In the genomic region with DNA sequence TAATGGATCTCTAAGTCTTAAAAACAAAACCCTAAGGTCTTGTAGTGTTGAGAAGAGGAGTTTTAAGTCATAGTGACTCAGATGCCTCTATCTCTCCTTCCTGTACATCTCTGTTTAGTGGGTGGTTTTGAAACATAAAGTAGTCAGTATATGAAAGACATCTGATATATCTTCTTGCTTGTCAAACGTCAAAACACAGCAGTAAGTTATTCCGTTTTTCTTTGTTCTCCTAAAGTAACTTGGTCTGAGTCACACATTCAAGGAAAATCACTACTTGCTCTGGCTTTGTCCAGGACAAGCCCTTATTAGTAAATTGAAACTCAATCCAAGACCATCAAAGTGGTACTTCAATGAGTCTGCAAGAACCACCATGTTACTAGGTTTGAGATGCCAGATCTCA, we compare ENCODE assay signal across 18 cellular contexts.
DNase-seq lines count a peak whose midpoint lies in the region; ATAC-seq and TF ChIP-seq lines count a peak whose summit lies in the region.
"Had no signal": no experiment of that assay in that cellular context is flagged by ENCODE, and none has a peak within 500 bp of the region (broad histone marks: within the 10 kb centered on the region; RNA-seq: fewer than 3 reads in every experiment).

No MANE protein-coding gene starts in this region.

- H3K27ac ChIP-seq in uterus, result no peak overlapping the region
- H3K27ac ChIP-seq: BLaER1 had no signal

- H3K4me3 Mint-ChIP-seq in activated T-cell treated with anti-CD3 and anti-CD28 coated beads, Interleukin-2, amount 50 U/mL, for 72 hours, result peak overlapping the region; percentile 27 to 62
- H3K4me3 Mint-ChIP-seq in T-cell, result peak overlapping the region in 1 of 3 donors; percentile 14
- H3K4me3 Mint-ChIP-seq in activated naive CD8-positive, alpha-beta T cell treated with anti-CD3 and anti-CD28 coated beads, Interleukin-2, amount 50 U/mL, for 24 hours, result no peak overlapping the region
- H3K4me3 Mint-ChIP-seq: HFFc6 had no signal

- H3K9me3 ChIP-seq in uterus, result no peaks in the 10 kb centered on the region
- H3K9me3 ChIP-seq: BLaER1 had no signal

- H3K27ac Mint-ChIP-seq in activated T-cell treated with anti-CD3 and anti-CD28 coated beads, Interleukin-2, amount 50 U/mL, for 72 hours, result peak overlapping the region; percentile 85
- H3K27ac Mint-ChIP-seq in T-cell, result peak overlapping the region; percentile 34 to 72
- peak overlapping the region; percentile 23 for H3K27ac Mint-ChIP-seq in activated naive CD8-positive, alpha-beta T cell treated with anti-CD3 and anti-CD28 coated beads, Interleukin-2, amount 50 U/mL, for 24 hours
- H3K27ac Mint-ChIP-seq: HFFc6 had no signal

- CTCF ChIA-PET in T-cell (lab: Charles Lee), result no interaction called here

- H3K27me3 ChIP-seq in uterus, result no peaks in the 10 kb centered on the region
- H3K27me3 ChIP-seq: BLaER1 had no signal

- peak in 1 of 2 donors; percentile 6 for DNase-seq in activated T-cell treated with anti-CD3 and anti-CD28 coated beads, Interleukin-2, amount 50 U/mL, for 72 hours
- no peak for DNase-seq in activated T-cell treated with anti-CD3 and anti-CD28 coated beads, Interleukin-2, amount 50 U/mL, for 48 hours
- no peak for DNase-seq in T-cell
- DNase-seq in activated naive CD8-positive, alpha-beta T cell treated with anti-CD3 and anti-CD28 coated beads, Interleukin-2, amount 50 U/mL, for 24 hours, result no peak
- no peak for DNase-seq in stimulated activated naive CD8-positive, alpha-beta T cell treated with anti-CD3 and anti-CD28 coated beads, Interleukin-15, Interleukin-2, amounts not matched to agents 100 U/mL and 50 U/mL, for 24 hours
- no peak for DNase-seq in uterus
- no peak for DNase-seq in NCI-H2227 treated with DMSO at 0.1 percent for 48 hours (lab: John Stamatoyannopoulos, UW)
- no peak for DNase-seq in AG08396 (ENCODE audit: low spot score)
- DNase-seq: EL, HFFc6, KG1, NCI-H1092, NCI-H1694, NCI-H2107, NCI-H446 treated with DMSO at 0.1 percent for 48 hours, NCI-H748 treated with DMSO at 0.1 percent for 48 hours, Right ventricle myocardium superior had no signal

- ATAC-seq in activated T-cell treated with anti-CD3 and anti-CD28 coated beads, Interleukin-2, amount 50 U/mL, for 72 hours (replicated peaks in 1 of 2), result peak; percentile 94 to 97
- ATAC-seq in T-cell (replicated peaks in 1 of 4), result peak in 2 of 4 experiments; percentile 67 to 74
- ATAC-seq in activated naive CD8-positive, alpha-beta T cell treated with anti-CD3 and anti-CD28 coated beads, Interleukin-2, amount 50 U/mL, for 24 hours, result peak; percentile 85
- peak; percentile 89 for ATAC-seq in stimulated activated naive CD8-positive, alpha-beta T cell treated with anti-CD3 and anti-CD28 coated beads, Interleukin-15, Interleukin-2, amounts not matched to agents 100 U/mL and 50 U/mL, for 24 hours

- H3K36me3 Mint-ChIP-seq in activated T-cell treated with anti-CD3 and anti-CD28 coated beads, Interleukin-2, amount 50 U/mL, for 72 hours (ENCODE audit: insufficient read depth in 2 of 2), result peaks cover 5 to 19% of the 10 kb centered on the region in 2 donors
- H3K36me3 Mint-ChIP-seq in T-cell, result no peaks in the 10 kb centered on the region
- H3K36me3 Mint-ChIP-seq in activated naive CD8-positive, alpha-beta T cell treated with anti-CD3 and anti-CD28 coated beads, Interleukin-2, amount 50 U/mL, for 24 hours (ENCODE audit: low read depth), result peaks cover 2% of the 10 kb centered on the region

- intact Hi-C loops in uterus (cut with DNase I; ENCODE audit: low total_unique reads), result no loop called here

- H3K4me1 Mint-ChIP-seq in activated T-cell treated with anti-CD3 and anti-CD28 coated beads, Interleukin-2, amount 50 U/mL, for 72 hours (ENCODE audit: low read depth), result peaks cover 51% of the 10 kb centered on the region
- H3K4me1 Mint-ChIP-seq in T-cell, result peaks cover 27 to 46% (median 38%) of the 10 kb centered on the region in 3 donors
- peaks cover 49% of the 10 kb centered on the region for H3K4me1 Mint-ChIP-seq in activated naive CD8-positive, alpha-beta T cell treated with anti-CD3 and anti-CD28 coated beads, Interleukin-2, amount 50 U/mL, for 24 hours

- POLR2A ChIA-PET in T-cell (lab: Charles Lee), result no interaction called here

- peaks cover 4 to 17% of the 10 kb centered on the region in 2 donors for H3K9me3 Mint-ChIP-seq in activated T-cell treated with anti-CD3 and anti-CD28 coated beads, Interleukin-2, amount 50 U/mL, for 72 hours
- peaks cover 0 to 6% (median 0%) of the 10 kb centered on the region in 3 donors for H3K9me3 Mint-ChIP-seq in T-cell
- H3K9me3 Mint-ChIP-seq in activated naive CD8-positive, alpha-beta T cell treated with anti-CD3 and anti-CD28 coated beads, Interleukin-2, amount 50 U/mL, for 24 hours, result peaks cover 14% of the 10 kb centered on the region

- no peaks in the 10 kb centered on the region for H3K4me1 ChIP-seq in uterus

- no peaks in the 10 kb centered on the region for H3K36me3 ChIP-seq in uterus
- H3K36me3 ChIP-seq: BLaER1 had no signal

- H3K27me3 Mint-ChIP-seq in activated T-cell treated with anti-CD3 and anti-CD28 coated beads, Interleukin-2, amount 50 U/mL, for 72 hours (ENCODE audit: low read depth), result no peaks in the 10 kb centered on the region
- H3K27me3 Mint-ChIP-seq in T-cell, result no peaks in the 10 kb centered on the region
- no peaks in the 10 kb centered on the region for H3K27me3 Mint-ChIP-seq in activated naive CD8-positive, alpha-beta T cell treated with anti-CD3 and anti-CD28 coated beads, Interleukin-2, amount 50 U/mL, for 24 hours

- TF ChIP-seq CTCF in uterus (IDR thresholded peaks at IDR 0.05), result no peak

- TF ChIP-seq POLR2A in uterus (IDR thresholded peaks at IDR 0.05), result no peak

- no peak overlapping the region for H3K4me3 ChIP-seq in uterus
- H3K4me3 ChIP-seq: BLaER1 had no signal

Comparison
In these comparisons a context has a peak if more than half of its experiments do, and no peak if none do; other contexts are left out.
1. H3K27ac Mint-ChIP-seq: peak in every context shown above with its lines; median percentile 85 in activated T-cell treated with anti-CD3 and anti-CD28 coated beads, Interleukin-2, amount 50 U/mL, for 72 hours; 53 in T-cell; 23 in activated naive CD8-positive, alpha-beta T cell treated with anti-CD3 and anti-CD28 coated beads, Interleukin-2, amount 50 U/mL, for 24 hours.